18 cellular contexts compared by ENCODE assay signal in the genomic region with DNA sequence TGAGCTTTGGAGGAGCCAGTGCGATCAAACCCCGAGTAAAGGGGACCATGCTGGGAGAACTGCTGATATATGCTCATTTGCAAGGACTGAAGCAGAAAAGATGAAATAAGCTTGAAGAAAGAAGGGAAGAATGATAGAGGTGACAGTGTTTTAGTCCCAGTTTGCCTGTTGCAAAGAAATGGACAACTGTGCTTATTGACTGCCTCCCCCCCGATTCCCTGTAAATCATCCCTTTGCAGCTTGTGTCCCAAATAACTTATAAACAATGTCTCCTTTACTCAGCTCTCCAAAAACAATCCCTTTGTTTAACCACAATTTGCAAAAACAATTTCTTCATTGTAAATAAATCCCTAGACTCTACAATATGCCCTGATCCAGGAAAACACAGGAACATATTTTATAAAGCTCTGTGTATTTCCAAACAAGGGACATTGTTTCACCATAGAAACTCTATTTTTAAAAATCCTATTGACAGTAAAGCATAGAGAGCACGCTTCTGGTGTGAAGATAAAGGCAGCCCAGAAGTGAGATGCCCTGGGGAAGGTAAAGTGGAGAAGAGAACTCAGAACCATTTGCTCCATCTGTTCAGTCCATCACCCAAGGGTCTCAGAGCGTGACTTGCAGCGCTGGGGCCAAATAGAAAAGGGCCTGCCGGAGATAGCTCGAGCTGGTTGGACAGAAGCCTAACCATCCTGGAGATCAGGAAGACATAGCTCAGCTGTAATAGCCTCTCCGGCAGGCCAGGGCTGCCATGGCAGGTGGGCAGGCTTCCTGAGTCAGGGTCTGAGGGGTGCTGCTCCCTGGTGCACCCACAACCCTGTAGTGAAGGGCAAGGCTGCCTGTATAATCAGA.
A peak's percentile ranks its signal among the peaks of the same experiment; 100 is the strongest.
DNase-seq lines count a peak whose midpoint lies in the region; ATAC-seq and FAIRE-seq lines count a peak whose summit lies in the region.
"Had no signal": no experiment of that assay in that cellular context is flagged by ENCODE, and none has a peak within 500 bp of the region (broad histone marks: within the 10 kb centered on the region; RNA-seq: fewer than 3 reads in every experiment).

No MANE protein-coding gene starts in this region.

- no peaks in the 10 kb centered on the region for H3K9me3 ChIP-seq in T-helper 17 cell (ENCODE audit: control insufficient read depth, low read length, poor library complexity, severe bottlenecking)
- H3K9me3 ChIP-seq: BE2C had no signal

- FAIRE-seq in frontal cortex (lab: Jason Lieb, UNC): peak; percentile 82
- FAIRE-seq: K562 had no signal

- no peaks in the 10 kb centered on the region for H3K4me1 Mint-ChIP-seq in T-helper 17 cell

- peak overlapping the region; percentile 98 for H3K27ac ChIP-seq in temporal lobe (ENCODE audit: low read depth, low read length)
- H3K27ac ChIP-seq: 22Rv1, PC-9 had no signal

- no peak overlapping the region for H3K4me3 Mint-ChIP-seq in T-helper 17 cell
- H3K4me3 Mint-ChIP-seq: CD4-positive, alpha-beta T cell had no signal

- no peak overlapping the region for H3K27ac Mint-ChIP-seq in T-helper 17 cell
- H3K27ac Mint-ChIP-seq: CD4-positive, alpha-beta T cell had no signal

- H3K27me3 Mint-ChIP-seq in T-helper 17 cell: peaks cover 5% of the 10 kb centered on the region
- H3K27me3 Mint-ChIP-seq: CD4-positive, alpha-beta T cell had no signal

- no peaks in the 10 kb centered on the region for H3K36me3 Mint-ChIP-seq in T-helper 17 cell (ENCODE audit: low read depth)

- DNase-seq in DMS 273 (lab: John Stamatoyannopoulos, UW; ENCODE audit: unreplicated experiment) (peak; percentile 39), DMS 273 treated with DMSO at 0.1 percent for 48 hours (lab: John Stamatoyannopoulos, UW) (no peak), frontal cortex (ENCODE audit: low spot score in 2 of 2) (no peak), midbrain (lab: John Stamatoyannopoulos, UW) (peak; percentile 59), T-helper 17 cell (no peak)
- DNase-seq in activated naive CD4-positive, alpha-beta T cell treated with Interleukin-2 at 50 U/mL for 16 hours: no peak
- DNase-seq: BE2C; CD4-positive, alpha-beta T cell; MV-4-11; NCI-H1417; NCI-H187 treated with DMSO at 0.1 percent for 48 hours; NCI-H510A; NCI-H82; PC-9 had no signal

- ATAC-seq in GM19023 (IDR thresholded peaks at IDR 0.05; ENCODE audit: unreplicated experiment) (no peak), T-helper 17 cell (no peak)
- ATAC-seq: K562 had no signal

Comparison
In these comparisons a context has a peak if more than half of its experiments do, and no peak if none do; other contexts are left out.
1. DNase-seq: peak in DMS 273 (single experiment) and midbrain (single experiment); none in DMS 273 treated with DMSO at 0.1 percent for 48 hours (single experiment), frontal cortex (0 of 2), T-helper 17 cell (0 of 3) and activated naive CD4-positive, alpha-beta T cell treated with Interleukin-2 at 50 U/mL for 16 hours (single experiment).